Comparison of ENCODE assay signal across 2 cellular contexts in genomic region chr16:81155769-81156168, GRCh38.
TF ChIP-seq lines count a peak whose summit lies in the region.

No MANE protein-coding gene starts in this region.

TF ChIP-seq in GM23338, 12 proteins besides CTCF, POLR2A, EP300 and RAD21:
- TF ChIP-seq EZH2phosphoT487 (IDR thresholded peaks at IDR 0.05; ENCODE audit: unreplicated experiment): no peak
- no peak for TF ChIP-seq NANOG (IDR thresholded peaks at IDR 0.05; ENCODE audit: borderline replicate concordance)
- no peak for TF ChIP-seq CREB1 (CRISPR knock-in tag; IDR thresholded peaks at IDR 0.05; ENCODE audit: low read depth)
- TF ChIP-seq JUNB (IDR thresholded peaks at IDR 0.05; ENCODE audit: unreplicated experiment): no peak
- no peak for TF ChIP-seq ZNF331 (CRISPR knock-in tag; IDR thresholded peaks at IDR 0.05; ENCODE audit: low read depth)
- no peak for TF ChIP-seq EZH2 (IDR thresholded peaks at IDR 0.05; ENCODE audit: low read depth, unreplicated experiment)
- no peak for TF ChIP-seq ZNF114 (CRISPR knock-in tag; IDR thresholded peaks at IDR 0.05)
- TF ChIP-seq, protein P1, sequence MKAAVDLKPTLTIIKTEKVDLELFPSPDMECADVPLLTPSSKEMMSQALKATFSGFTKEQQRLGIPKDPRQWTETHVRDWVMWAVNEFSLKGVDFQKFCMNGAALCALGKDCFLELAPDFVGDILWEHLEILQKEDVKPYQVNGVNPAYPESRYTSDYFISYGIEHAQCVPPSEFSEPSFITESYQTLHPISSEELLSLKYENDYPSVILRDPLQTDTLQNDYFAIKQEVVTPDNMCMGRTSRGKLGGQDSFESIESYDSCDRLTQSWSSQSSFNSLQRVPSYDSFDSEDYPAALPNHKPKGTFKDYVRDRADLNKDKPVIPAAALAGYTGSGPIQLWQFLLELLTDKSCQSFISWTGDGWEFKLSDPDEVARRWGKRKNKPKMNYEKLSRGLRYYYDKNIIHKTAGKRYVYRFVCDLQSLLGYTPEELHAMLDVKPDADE (IDR thresholded peaks at IDR 0.05): no peak
- TF ChIP-seq STAT1 (IDR thresholded peaks at IDR 0.05; ENCODE audit: unreplicated experiment): no peak
- no peak for TF ChIP-seq POLR2AphosphoS5 (IDR thresholded peaks at IDR 0.05; ENCODE audit: low read depth)
- no peak for TF ChIP-seq REST (IDR thresholded peaks at IDR 0.05; ENCODE audit: unreplicated experiment)
- TF ChIP-seq, protein P2, sequence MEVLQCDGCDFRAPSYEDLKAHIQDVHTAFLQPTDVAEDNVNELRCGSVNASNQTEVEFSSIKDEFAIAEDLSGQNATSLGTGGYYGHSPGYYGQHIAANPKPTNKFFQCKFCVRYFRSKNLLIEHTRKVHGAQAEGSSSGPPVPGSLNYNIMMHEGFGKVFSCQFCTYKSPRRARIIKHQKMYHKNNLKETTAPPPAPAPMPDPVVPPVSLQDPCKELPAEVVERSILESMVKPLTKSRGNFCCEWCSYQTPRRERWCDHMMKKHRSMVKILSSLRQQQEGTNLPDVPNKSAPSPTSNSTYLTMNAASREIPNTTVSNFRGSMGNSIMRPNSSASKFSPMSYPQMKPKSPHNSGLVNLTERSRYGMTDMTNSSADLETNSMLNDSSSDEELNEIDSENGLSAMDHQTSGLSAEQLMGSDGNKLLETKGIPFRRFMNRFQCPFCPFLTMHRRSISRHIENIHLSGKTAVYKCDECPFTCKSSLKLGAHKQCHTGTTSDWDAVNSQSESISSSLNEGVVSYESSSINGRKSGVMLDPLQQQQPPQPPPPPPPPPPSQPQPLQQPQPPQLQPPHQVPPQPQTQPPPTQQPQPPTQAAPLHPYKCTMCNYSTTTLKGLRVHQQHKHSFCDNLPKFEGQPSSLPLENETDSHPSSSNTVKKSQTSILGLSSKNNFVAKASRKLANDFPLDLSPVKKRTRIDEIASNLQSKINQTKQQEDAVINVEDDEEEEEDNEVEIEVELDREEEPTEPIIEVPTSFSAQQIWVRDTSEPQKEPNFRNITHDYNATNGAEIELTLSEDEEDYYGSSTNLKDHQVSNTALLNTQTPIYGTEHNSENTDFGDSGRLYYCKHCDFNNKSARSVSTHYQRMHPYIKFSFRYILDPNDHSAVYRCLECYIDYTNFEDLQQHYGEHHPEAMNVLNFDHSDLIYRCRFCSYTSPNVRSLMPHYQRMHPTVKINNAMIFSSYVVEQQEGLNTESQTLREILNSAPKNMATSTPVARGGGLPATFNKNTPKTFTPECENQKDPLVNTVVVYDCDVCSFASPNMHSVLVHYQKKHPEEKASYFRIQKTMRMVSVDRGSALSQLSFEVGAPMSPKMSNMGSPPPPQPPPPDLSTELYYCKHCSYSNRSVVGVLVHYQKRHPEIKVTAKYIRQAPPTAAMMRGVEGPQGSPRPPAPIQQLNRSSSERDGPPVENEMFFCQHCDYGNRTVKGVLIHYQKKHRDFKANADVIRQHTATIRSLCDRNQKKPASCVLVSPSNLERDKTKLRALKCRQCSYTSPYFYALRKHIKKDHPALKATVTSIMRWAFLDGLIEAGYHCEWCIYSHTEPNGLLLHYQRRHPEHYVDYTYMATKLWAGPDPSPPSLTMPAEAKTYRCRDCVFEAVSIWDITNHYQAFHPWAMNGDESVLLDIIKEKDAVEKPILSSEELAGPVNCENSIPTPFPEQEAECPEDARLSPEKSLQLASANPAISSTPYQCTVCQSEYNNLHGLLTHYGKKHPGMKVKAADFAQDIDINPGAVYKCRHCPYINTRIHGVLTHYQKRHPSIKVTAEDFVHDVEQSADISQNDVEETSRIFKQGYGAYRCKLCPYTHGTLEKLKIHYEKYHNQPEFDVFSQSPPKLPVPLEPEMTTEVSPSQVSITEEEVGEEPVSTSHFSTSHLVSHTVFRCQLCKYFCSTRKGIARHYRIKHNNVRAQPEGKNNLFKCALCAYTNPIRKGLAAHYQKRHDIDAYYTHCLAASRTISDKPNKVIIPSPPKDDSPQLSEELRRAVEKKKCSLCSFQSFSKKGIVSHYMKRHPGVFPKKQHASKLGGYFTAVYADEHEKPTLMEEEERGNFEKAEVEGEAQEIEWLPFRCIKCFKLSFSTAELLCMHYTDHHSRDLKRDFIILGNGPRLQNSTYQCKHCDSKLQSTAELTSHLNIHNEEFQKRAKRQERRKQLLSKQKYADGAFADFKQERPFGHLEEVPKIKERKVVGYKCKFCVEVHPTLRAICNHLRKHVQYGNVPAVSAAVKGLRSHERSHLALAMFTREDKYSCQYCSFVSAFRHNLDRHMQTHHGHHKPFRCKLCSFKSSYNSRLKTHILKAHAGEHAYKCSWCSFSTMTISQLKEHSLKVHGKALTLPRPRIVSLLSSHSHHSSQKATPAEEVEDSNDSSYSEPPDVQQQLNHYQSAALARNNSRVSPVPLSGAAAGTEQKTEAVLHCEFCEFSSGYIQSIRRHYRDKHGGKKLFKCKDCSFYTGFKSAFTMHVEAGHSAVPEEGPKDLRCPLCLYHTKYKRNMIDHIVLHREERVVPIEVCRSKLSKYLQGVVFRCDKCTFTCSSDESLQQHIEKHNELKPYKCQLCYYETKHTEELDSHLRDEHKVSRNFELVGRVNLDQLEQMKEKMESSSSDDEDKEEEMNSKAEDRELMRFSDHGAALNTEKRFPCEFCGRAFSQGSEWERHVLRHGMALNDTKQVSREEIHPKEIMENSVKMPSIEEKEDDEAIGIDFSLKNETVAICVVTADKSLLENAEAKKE (CRISPR knock-in tag; IDR thresholded peaks at IDR 0.05): no peak

TF ChIP-seq in H1, 55 proteins besides CTCF, POLR2A, EP300 and RAD21:
- TF ChIP-seq CEBPB (IDR thresholded peaks at IDR 0.05; ENCODE audit: low read depth, low read length) (no peak), TAF7 (optimal IDR thresholded peaks at IDR 0.05; ENCODE audit: borderline replicate concordance, low read depth, low read length) (no peak), KDM4A (IDR thresholded peaks at IDR 0.05; ENCODE audit: low read depth, low read length, severe bottlenecking) (no peak), SUZ12 (IDR thresholded peaks at IDR 0.05; ENCODE audit: low read length) (no peak), CHD2 (IDR thresholded peaks at IDR 0.05; ENCODE audit: low read length) (no peak), GABPA (IDR thresholded peaks at IDR 0.05; ENCODE audit: borderline replicate concordance, insufficient read depth, low read length) (no peak), EZH2 (IDR thresholded peaks at IDR 0.05; ENCODE audit: low read depth, low read length, severe bottlenecking) (no peak), SIX5 (IDR thresholded peaks at IDR 0.05; ENCODE audit: low read depth, low read length) (no peak), PHF8 (conservative IDR thresholded peaks at IDR 0.05; ENCODE audit: low read depth, low read length) (no peak), BRCA1 (IDR thresholded peaks at IDR 0.05; ENCODE audit: low read depth, low read length) (no peak), SIN3A (conservative IDR thresholded peaks at IDR 0.05 in 1 of 2, IDR thresholded peaks at IDR 0.05 in 1 of 2; ENCODE audit: low read depth in 1 of 2, low read length in 2 of 2) (no peak), JUND (IDR thresholded peaks at IDR 0.05; ENCODE audit: low read length) (no peak), ATF2 (IDR thresholded peaks at IDR 0.05; ENCODE audit: low read length) (no peak), KDM5A (IDR thresholded peaks at IDR 0.05; ENCODE audit: low read length) (no peak), SRF (IDR thresholded peaks at IDR 0.05; ENCODE audit: low read depth, low read length) (no peak), KDM1A (IDR thresholded peaks at IDR 0.05; ENCODE audit: borderline replicate concordance, low read length) (no peak)
- TF ChIP-seq, protein P3, sequence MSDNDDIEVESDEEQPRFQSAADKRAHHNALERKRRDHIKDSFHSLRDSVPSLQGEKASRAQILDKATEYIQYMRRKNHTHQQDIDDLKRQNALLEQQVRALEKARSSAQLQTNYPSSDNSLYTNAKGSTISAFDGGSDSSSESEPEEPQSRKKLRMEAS (IDR thresholded peaks at IDR 0.05): no peak
- TF ChIP-seq, protein P4, sequence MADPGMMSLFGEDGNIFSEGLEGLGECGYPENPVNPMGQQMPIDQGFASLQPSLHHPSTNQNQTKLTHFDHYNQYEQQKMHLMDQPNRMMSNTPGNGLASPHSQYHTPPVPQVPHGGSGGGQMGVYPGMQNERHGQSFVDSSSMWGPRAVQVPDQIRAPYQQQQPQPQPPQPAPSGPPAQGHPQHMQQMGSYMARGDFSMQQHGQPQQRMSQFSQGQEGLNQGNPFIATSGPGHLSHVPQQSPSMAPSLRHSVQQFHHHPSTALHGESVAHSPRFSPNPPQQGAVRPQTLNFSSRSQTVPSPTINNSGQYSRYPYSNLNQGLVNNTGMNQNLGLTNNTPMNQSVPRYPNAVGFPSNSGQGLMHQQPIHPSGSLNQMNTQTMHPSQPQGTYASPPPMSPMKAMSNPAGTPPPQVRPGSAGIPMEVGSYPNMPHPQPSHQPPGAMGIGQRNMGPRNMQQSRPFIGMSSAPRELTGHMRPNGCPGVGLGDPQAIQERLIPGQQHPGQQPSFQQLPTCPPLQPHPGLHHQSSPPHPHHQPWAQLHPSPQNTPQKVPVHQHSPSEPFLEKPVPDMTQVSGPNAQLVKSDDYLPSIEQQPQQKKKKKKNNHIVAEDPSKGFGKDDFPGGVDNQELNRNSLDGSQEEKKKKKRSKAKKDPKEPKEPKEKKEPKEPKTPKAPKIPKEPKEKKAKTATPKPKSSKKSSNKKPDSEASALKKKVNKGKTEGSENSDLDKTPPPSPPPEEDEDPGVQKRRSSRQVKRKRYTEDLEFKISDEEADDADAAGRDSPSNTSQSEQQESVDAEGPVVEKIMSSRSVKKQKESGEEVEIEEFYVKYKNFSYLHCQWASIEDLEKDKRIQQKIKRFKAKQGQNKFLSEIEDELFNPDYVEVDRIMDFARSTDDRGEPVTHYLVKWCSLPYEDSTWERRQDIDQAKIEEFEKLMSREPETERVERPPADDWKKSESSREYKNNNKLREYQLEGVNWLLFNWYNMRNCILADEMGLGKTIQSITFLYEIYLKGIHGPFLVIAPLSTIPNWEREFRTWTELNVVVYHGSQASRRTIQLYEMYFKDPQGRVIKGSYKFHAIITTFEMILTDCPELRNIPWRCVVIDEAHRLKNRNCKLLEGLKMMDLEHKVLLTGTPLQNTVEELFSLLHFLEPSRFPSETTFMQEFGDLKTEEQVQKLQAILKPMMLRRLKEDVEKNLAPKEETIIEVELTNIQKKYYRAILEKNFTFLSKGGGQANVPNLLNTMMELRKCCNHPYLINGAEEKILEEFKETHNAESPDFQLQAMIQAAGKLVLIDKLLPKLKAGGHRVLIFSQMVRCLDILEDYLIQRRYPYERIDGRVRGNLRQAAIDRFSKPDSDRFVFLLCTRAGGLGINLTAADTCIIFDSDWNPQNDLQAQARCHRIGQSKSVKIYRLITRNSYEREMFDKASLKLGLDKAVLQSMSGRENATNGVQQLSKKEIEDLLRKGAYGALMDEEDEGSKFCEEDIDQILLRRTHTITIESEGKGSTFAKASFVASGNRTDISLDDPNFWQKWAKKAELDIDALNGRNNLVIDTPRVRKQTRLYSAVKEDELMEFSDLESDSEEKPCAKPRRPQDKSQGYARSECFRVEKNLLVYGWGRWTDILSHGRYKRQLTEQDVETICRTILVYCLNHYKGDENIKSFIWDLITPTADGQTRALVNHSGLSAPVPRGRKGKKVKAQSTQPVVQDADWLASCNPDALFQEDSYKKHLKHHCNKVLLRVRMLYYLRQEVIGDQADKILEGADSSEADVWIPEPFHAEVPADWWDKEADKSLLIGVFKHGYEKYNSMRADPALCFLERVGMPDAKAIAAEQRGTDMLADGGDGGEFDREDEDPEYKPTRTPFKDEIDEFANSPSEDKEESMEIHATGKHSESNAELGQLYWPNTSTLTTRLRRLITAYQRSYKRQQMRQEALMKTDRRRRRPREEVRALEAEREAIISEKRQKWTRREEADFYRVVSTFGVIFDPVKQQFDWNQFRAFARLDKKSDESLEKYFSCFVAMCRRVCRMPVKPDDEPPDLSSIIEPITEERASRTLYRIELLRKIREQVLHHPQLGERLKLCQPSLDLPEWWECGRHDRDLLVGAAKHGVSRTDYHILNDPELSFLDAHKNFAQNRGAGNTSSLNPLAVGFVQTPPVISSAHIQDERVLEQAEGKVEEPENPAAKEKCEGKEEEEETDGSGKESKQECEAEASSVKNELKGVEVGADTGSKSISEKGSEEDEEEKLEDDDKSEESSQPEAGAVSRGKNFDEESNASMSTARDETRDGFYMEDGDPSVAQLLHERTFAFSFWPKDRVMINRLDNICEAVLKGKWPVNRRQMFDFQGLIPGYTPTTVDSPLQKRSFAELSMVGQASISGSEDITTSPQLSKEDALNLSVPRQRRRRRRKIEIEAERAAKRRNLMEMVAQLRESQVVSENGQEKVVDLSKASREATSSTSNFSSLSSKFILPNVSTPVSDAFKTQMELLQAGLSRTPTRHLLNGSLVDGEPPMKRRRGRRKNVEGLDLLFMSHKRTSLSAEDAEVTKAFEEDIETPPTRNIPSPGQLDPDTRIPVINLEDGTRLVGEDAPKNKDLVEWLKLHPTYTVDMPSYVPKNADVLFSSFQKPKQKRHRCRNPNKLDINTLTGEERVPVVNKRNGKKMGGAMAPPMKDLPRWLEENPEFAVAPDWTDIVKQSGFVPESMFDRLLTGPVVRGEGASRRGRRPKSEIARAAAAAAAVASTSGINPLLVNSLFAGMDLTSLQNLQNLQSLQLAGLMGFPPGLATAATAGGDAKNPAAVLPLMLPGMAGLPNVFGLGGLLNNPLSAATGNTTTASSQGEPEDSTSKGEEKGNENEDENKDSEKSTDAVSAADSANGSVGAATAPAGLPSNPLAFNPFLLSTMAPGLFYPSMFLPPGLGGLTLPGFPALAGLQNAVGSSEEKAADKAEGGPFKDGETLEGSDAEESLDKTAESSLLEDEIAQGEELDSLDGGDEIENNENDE (IDR thresholded peaks at IDR 0.05; ENCODE audit: insufficient replicate concordance, low read length): no peak
